8 cellular contexts compared by ENCODE assay signal in genomic region chr9:129237195-129237611, GRCh38. TPM values are rescaled to one million over a fixed set of nuclear protein-coding genes. Genes with fewer than 3 reads are reported as not detected.
DNase-seq lines count a peak whose midpoint lies in the region; TF ChIP-seq lines count a peak whose summit lies in the region.

No MANE protein-coding gene starts in this region.

- CTCF ChIA-PET in activated naive CD4-positive, alpha-beta T cell treated with anti-CD3 and anti-CD28 coated beads, Interleukin-2, amount 10 ng/mL, durations not matched to agents 7 days and 5 days (lab: Charles Lee): interaction anchor here (0.6 to 3.7 kb wide), 3 partner anchors 36 to 388 kb away, joined by 3 to 12 read pairs (median 3); no protein-coding TSS in a partner anchor

- H3K4me1 ChIP-seq in Peyer's patch: no peaks in the 10 kb centered on the region

- H3K9me3 Mint-ChIP-seq in activated naive CD4-positive, alpha-beta T cell treated with anti-CD3 and anti-CD28 coated beads, Interleukin-2, amount 10 ng/mL, durations not matched to agents 7 days and 5 days: peaks cover 19% of the 10 kb centered on the region
- H3K9me3 Mint-ChIP-seq in mesothelial cell of epicardium: peaks cover 7% of the 10 kb centered on the region

- H3K27me3 Mint-ChIP-seq in activated naive CD4-positive, alpha-beta T cell treated with anti-CD3 and anti-CD28 coated beads, Interleukin-2, amount 10 ng/mL, durations not matched to agents 7 days and 5 days: peaks cover 14% of the 10 kb centered on the region
- H3K27me3 Mint-ChIP-seq in mesothelial cell of epicardium (ENCODE audit: low read depth): no peaks in the 10 kb centered on the region

- H3K36me3 ChIP-seq in Peyer's patch: no peaks in the 10 kb centered on the region

- H3K27ac ChIP-seq in Peyer's patch: peak overlapping the region; percentile 17 to 62 (median 40)

- peak overlapping the region; percentile 84 for H3K27ac Mint-ChIP-seq in activated naive CD4-positive, alpha-beta T cell treated with anti-CD3 and anti-CD28 coated beads, Interleukin-2, amount 10 ng/mL, durations not matched to agents 7 days and 5 days
- H3K27ac Mint-ChIP-seq in mesothelial cell of epicardium: no peak overlapping the region

- H3K27me3 ChIP-seq in Peyer's patch: no peaks in the 10 kb centered on the region

- no peaks in the 10 kb centered on the region for H3K9me3 ChIP-seq in Peyer's patch

- peak; percentile 79 for DNase-seq in CD1c-positive myeloid dendritic cell (ENCODE audit: extremely low spot score)
- DNase-seq in Peyer's patch: peak in 1 of 3 donors; percentile 42
- DNase-seq in activated naive CD4-positive, alpha-beta T cell treated with anti-CD3 and anti-CD28 coated beads, Interleukin-2, amount 10 ng/mL, durations not matched to agents 7 days and 5 days: peak; percentile 57
- no peak for DNase-seq in mesothelial cell of epicardium (ENCODE audit: low spot score in 2 of 2, unreplicated experiment in 2 of 2)
- peak; percentile 30 for DNase-seq in stromal cell of bone marrow (ENCODE audit: low read depth)
- DNase-seq in cerebellar cortex (ENCODE audit: low spot score): no peak
- DNase-seq in mucosa of gallbladder (ENCODE audit: low spot score): no peak
- no peak for DNase-seq in iPS-NIHi11 (ENCODE audit: low spot score)

- peak overlapping the region; percentile 72 for H3K4me3 Mint-ChIP-seq in activated naive CD4-positive, alpha-beta T cell treated with anti-CD3 and anti-CD28 coated beads, Interleukin-2, amount 10 ng/mL, durations not matched to agents 7 days and 5 days
- H3K4me3 Mint-ChIP-seq in mesothelial cell of epicardium: peak overlapping the region; percentile 22

- no peak for TF ChIP-seq POLR2A in Peyer's patch (IDR thresholded peaks at IDR 0.05)

- H3K4me1 Mint-ChIP-seq in activated naive CD4-positive, alpha-beta T cell treated with anti-CD3 and anti-CD28 coated beads, Interleukin-2, amount 10 ng/mL, durations not matched to agents 7 days and 5 days: peaks cover 59% of the 10 kb centered on the region
- peaks cover 12% of the 10 kb centered on the region for H3K4me1 Mint-ChIP-seq in mesothelial cell of epicardium

- peak overlapping the region in 2 of 4 donors; percentile 4 to 7 for H3K4me3 ChIP-seq in Peyer's patch

- H3K36me3 Mint-ChIP-seq in activated naive CD4-positive, alpha-beta T cell treated with anti-CD3 and anti-CD28 coated beads, Interleukin-2, amount 10 ng/mL, durations not matched to agents 7 days and 5 days: peaks cover 5% of the 10 kb centered on the region
- no peaks in the 10 kb centered on the region for H3K36me3 Mint-ChIP-seq in mesothelial cell of epicardium

- TF ChIP-seq CTCF in Peyer's patch (IDR thresholded peaks at IDR 0.05) (no peak), mesothelial cell of epicardium (IDR thresholded peaks at IDR 0.05; ENCODE audit: unreplicated experiment) (no peak)

RNA-seq across cellular contexts. Expression of gene IER5L, which starts 59.1 kb away (rescaled TPM):
- 1 to 10 TPM; 2.3 to 2.9 (median 2.6) TPM for total RNA-seq in Peyer's patch
- 31.3 to 34.7 TPM (median 31.9 TPM) in 3 replicates for total RNA-seq in mesothelial cell of epicardium
- 43.5 TPM for total RNA-seq in mucosa of gallbladder

Comparison
In these comparisons a context has a peak if more than half of its experiments do, and no peak if none do; other contexts are left out.
1. DNase-seq: peak in CD1c-positive myeloid dendritic cell (single experiment), activated naive CD4-positive, alpha-beta T cell treated with anti-CD3 and anti-CD28 coated beads, Interleukin-2, amount 10 ng/mL, durations not matched to agents 7 days and 5 days (single experiment) and stromal cell of bone marrow (single experiment); none in mesothelial cell of epicardium (0 of 2), cerebellar cortex (single experiment), mucosa of gallbladder (single experiment) and iPS-NIHi11 (single experiment).